Comparison of ENCODE assay signal across 14 cellular contexts in genomic region chr13:113109151-113110047, GRCh38. TPM values are rescaled to one million over a fixed set of nuclear protein-coding genes. Genes with fewer than 3 reads are reported as not detected.
DNase-seq lines count a peak whose midpoint lies in the region; ATAC-seq, FAIRE-seq and TF ChIP-seq lines count a peak whose summit lies in the region.
"Had no signal": no experiment of that assay in that cellular context is flagged by ENCODE, and none has a peak within 500 bp of the region (broad histone marks: within the 10 kb centered on the region; RNA-seq: fewer than 3 reads in every experiment).

No MANE protein-coding gene starts in this region.

- 97% methylated on average over 61 of the region's 73 CpGs for WGBS in HepG2 (ENCODE audit: low lambda C conversion rate)

- no peak overlapping the region for H3K27ac ChIP-seq in HepG2 (ENCODE audit: extremely low read length, insufficient read depth, low read length)
- H3K27ac ChIP-seq: 22Rv1, colonic mucosa had no signal

- peak; percentile 27 to 35 for ATAC-seq in activated naive CD4-positive, alpha-beta T cell treated with anti-CD3 and anti-CD28 coated beads, Interleukin-2, amount 50 U/mL, for 72 hours
- ATAC-seq in HepG2, result no peak
- peak; percentile 33 for ATAC-seq in stimulated activated effector memory CD8-positive, alpha-beta T cell treated with anti-CD3 and anti-CD28 coated beads, Interleukin-12 subunit alpha, Interleukin-12 subunit beta, amount 100 ng/mL, for 72 hours
- ATAC-seq in HG02678 (IDR thresholded peaks at IDR 0.05; ENCODE audit: unreplicated experiment), result no peak
- ATAC-seq in HG02884 (IDR thresholded peaks at IDR 0.05; ENCODE audit: unreplicated experiment), result no peak

- H3K4me1 ChIP-seq in HepG2 (ENCODE audit: insufficient read depth, low read length), result peaks cover 33% of the 10 kb centered on the region
- H3K4me1 ChIP-seq: colonic mucosa had no signal

- no peak for TF ChIP-seq POLR2A in HepG2 (IDR thresholded peaks at IDR 0.05; ENCODE audit: insufficient read depth in 1 of 2, low read depth in 2 of 2, low read length in 2 of 2)

- intact Hi-C loops in HepG2 (cut with micrococcal nuclease; ENCODE audit: unreplicated experiment), result no loop called here

- H3K27ac Mint-ChIP-seq in activated naive CD4-positive, alpha-beta T cell treated with anti-CD3 and anti-CD28 coated beads, Interleukin-2, amount 50 U/mL, for 72 hours, result peak overlapping the region in 1 of 2 donors; percentile 81
- H3K27ac Mint-ChIP-seq in stimulated activated effector memory CD8-positive, alpha-beta T cell treated with anti-CD3 and anti-CD28 coated beads, Interleukin-12 subunit alpha, Interleukin-12 subunit beta, amount 100 ng/mL, for 72 hours, result peak overlapping the region; percentile 92

- no peaks in the 10 kb centered on the region for H3K9me3 Mint-ChIP-seq in activated naive CD4-positive, alpha-beta T cell treated with anti-CD3 and anti-CD28 coated beads, Interleukin-2, amount 50 U/mL, for 72 hours
- H3K9me3 Mint-ChIP-seq in stimulated activated effector memory CD8-positive, alpha-beta T cell treated with anti-CD3 and anti-CD28 coated beads, Interleukin-12 subunit alpha, Interleukin-12 subunit beta, amount 100 ng/mL, for 72 hours, result no peaks in the 10 kb centered on the region

- H3K36me3 Mint-ChIP-seq in activated naive CD4-positive, alpha-beta T cell treated with anti-CD3 and anti-CD28 coated beads, Interleukin-2, amount 50 U/mL, for 72 hours, result no peaks in the 10 kb centered on the region
- peaks cover 25% of the 10 kb centered on the region for H3K36me3 Mint-ChIP-seq in stimulated activated effector memory CD8-positive, alpha-beta T cell treated with anti-CD3 and anti-CD28 coated beads, Interleukin-12 subunit alpha, Interleukin-12 subunit beta, amount 100 ng/mL, for 72 hours

- no TSS peak for BruUV-seq in HepG2 (replicated peaks; lab: Mats Ljungman, UMichigan)

- H3K9me3 ChIP-seq in HepG2 (ENCODE audit: low read length), result no peaks in the 10 kb centered on the region
- H3K9me3 ChIP-seq: colonic mucosa had no signal

- DNase-seq in DMS53 (lab: John Stamatoyannopoulos, UW) (peak; percentile 32), DMS53 treated with DMSO at 0.1 percent for 48 hours (lab: John Stamatoyannopoulos, UW; ENCODE audit: unreplicated experiment) (no peak), HepG2 (ENCODE audit: low spot score) (no peak), NCI-H446 treated with DMSO at 0.1 percent for 48 hours (lab: John Stamatoyannopoulos, UW) (no peak)
- DNase-seq in activated naive CD4-positive, alpha-beta T cell treated with anti-CD3 and anti-CD28 coated beads, Interleukin-2, amount 50 U/mL, for 72 hours (ENCODE audit: low spot score in 2 of 2), result peak in 1 of 2 donors; percentile 53
- peak in 1 of 2 donors; percentile 14 for DNase-seq in stimulated activated effector memory CD8-positive, alpha-beta T cell treated with anti-CD3 and anti-CD28 coated beads, Interleukin-12 subunit alpha, Interleukin-12 subunit beta, amount 100 ng/mL, for 72 hours (ENCODE audit: low spot score in 2 of 2)
- DNase-seq: colonic mucosa; NK-92 treated with Interleukin-12 subunit alpha and Interleukin-12 subunit beta, amount 100 ng/mL, for 24 hours had no signal

- no peak for TF ChIP-seq RAD21 in HepG2 (CRISPR knock-in tag; IDR thresholded peaks at IDR 0.05)

- CTCF ChIA-PET in HepG2 (lab: Yijun Ruan, JAX; ENCODE audit: low intra/inter-chr PET ratio, low total read pairs), result no interaction called here

- H3K4me1 Mint-ChIP-seq in stimulated activated effector memory CD8-positive, alpha-beta T cell treated with anti-CD3 and anti-CD28 coated beads, Interleukin-12 subunit alpha, Interleukin-12 subunit beta, amount 100 ng/mL, for 72 hours, result no peaks in the 10 kb centered on the region

- no peak overlapping the region for H3K4me2 ChIP-seq in HepG2 (ENCODE audit: low read depth, low read length)

- no peak for TF ChIP-seq CTCF in HepG2 (CRISPR knock-in tag; IDR thresholded peaks at IDR 0.05)

- FAIRE-seq in HepG2 (lab: Jason Lieb, UNC), result no peak

- TF ChIP-seq EP300 in HepG2 (IDR thresholded peaks at IDR 0.05; ENCODE audit: low read depth in 2 of 2, low read length in 2 of 2) (no peak), HepG2 (CRISPR knock-in tag; IDR thresholded peaks at IDR 0.05; ENCODE audit: borderline replicate concordance) (no peak)

- no peaks in the 10 kb centered on the region for H3K27me3 ChIP-seq in HepG2 (ENCODE audit: control insufficient read depth in 1 of 2, insufficient read depth in 2 of 2, low read length in 2 of 2)

- no peaks in the 10 kb centered on the region; a peak in 1 of 5 replicates for H3K36me3 ChIP-seq in HepG2 (replicated peaks in 1 of 2; ENCODE audit: control insufficient read depth in 1 of 2, insufficient read depth in 2 of 2, low read length in 2 of 2)
- H3K36me3 ChIP-seq: colonic mucosa had no signal

- in situ Hi-C loops in HepG2 (cut with HindIII; ENCODE audit: extremely low pct_ligation_motif_present, low pct_unique_long_range_greater_than_20kb), result no loop called here

- H3K79me2 ChIP-seq in HepG2 (ENCODE audit: insufficient read depth, low read length), result peaks cover 8% of the 10 kb centered on the region

- POLR2A ChIA-PET in HepG2 (lab: Yijun Ruan, JAX), result no interaction called here

- no peak overlapping the region for H3K4me3 ChIP-seq in HepG2 (replicated peaks in 1 of 3; ENCODE audit: insufficient read depth in 1 of 3, low read depth in 2 of 3, low read length in 3 of 3)

- no peak overlapping the region for H2AFZ ChIP-seq in HepG2 (ENCODE audit: low read length)

- peak overlapping the region; percentile 62 for H3K4me3 Mint-ChIP-seq in stimulated activated effector memory CD8-positive, alpha-beta T cell treated with anti-CD3 and anti-CD28 coated beads, Interleukin-12 subunit alpha, Interleukin-12 subunit beta, amount 100 ng/mL, for 72 hours

- H3K9ac ChIP-seq in HepG2 (ENCODE audit: insufficient read depth, low read depth, low read length), result no peak overlapping the region

- no peaks in the 10 kb centered on the region for H4K20me1 ChIP-seq in HepG2 (ENCODE audit: insufficient read depth, low read length)

RNA-seq across cellular contexts. Expression of gene F7, which starts 3.8 kb away (rescaled TPM):
- not detected for total RNA-seq in activated naive CD4-positive, alpha-beta T cell treated with anti-CD3 and anti-CD28 coated beads, Interleukin-2, amount 50 U/mL, for 72 hours
- 7.2 and 12.6 TPM in 2 replicates for total RNA-seq in HepG2 (2016; rRNA removed; fragmentation: Illumina TruSeq; extraction: Trizol)
- total RNA-seq in HepG2 (2016; cell fraction: cytosol; rRNA removed; fragmentation: Illumina TruSeq; extraction: Trizol; ENCODE audit: low read depth), result 0.61 and 0.71 TPM in 2 replicates
- 6.7 and 12.9 TPM in 2 replicates for total RNA-seq in HepG2 (2016; cell fraction: insoluble cytoplasmic fraction; rRNA removed; fragmentation: Illumina TruSeq; extraction: Trizol)
- total RNA-seq in HepG2 (2016; cell fraction: membrane; rRNA removed; fragmentation: Illumina TruSeq; extraction: Trizol), result 1.9 and 2.2 TPM in 2 replicates
- 10.3 and 10.6 TPM in 2 replicates for total RNA-seq in HepG2 (2016; cell fraction: nucleus; rRNA removed; fragmentation: Illumina TruSeq; extraction: Trizol)
- polyA plus RNA-seq in HepG2 (2011; rRNA removed), result 26.5 and 39.9 TPM in 2 replicates
- 21.7 and 26.2 TPM in 2 replicates for polyA plus RNA-seq in HepG2 (2011; cell fraction: cytosol; rRNA removed)
- polyA plus RNA-seq in HepG2 (2011; cell fraction: nucleus; rRNA removed), result 105 and 121 TPM in 2 replicates
- polyA plus RNA-seq in HepG2 (2012), result 45.9 and 52.4 TPM in 2 replicates
- 0.51 and 0.52 TPM in 2 replicates for polyA plus RNA-seq in HepG2 (2016; cell fraction: cytosol; fragmentation: Illumina TruSeq; extraction: Trizol; ENCODE audit: low read depth)
- 7.0 and 7.3 TPM in 2 replicates for polyA plus RNA-seq in HepG2 (2016; cell fraction: insoluble cytoplasmic fraction; fragmentation: Illumina TruSeq; extraction: Trizol; ENCODE audit: low read depth)
- 1.1 and 1.6 TPM in 2 replicates for polyA plus RNA-seq in HepG2 (2016; cell fraction: membrane; fragmentation: Illumina TruSeq; extraction: Trizol; ENCODE audit: low read depth)
- polyA plus RNA-seq in HepG2 (2016; cell fraction: nucleus; fragmentation: Illumina TruSeq; extraction: Trizol; ENCODE audit: insufficient read depth, low read depth), result 23.6 and 26.7 TPM in 2 replicates
- 43.0 TPM in 1 of 2 replicates, not detected in the other for polyA minus RNA-seq in HepG2 (2011; rRNA and poly(A)+ RNA removed; ENCODE audit: low replicate concordance)
- polyA minus RNA-seq in HepG2 (2011; cell fraction: cytosol; rRNA and poly(A)+ RNA removed), result 8.7 and 12.9 TPM in 2 replicates
- polyA minus RNA-seq in HepG2 (2011; cell fraction: nucleus; rRNA and poly(A)+ RNA removed), result 14.7 and 15.7 TPM in 2 replicates
- total RNA-seq: MCF 10A; myocyte; T-helper 2 cell treated with Interferon-gamma antibody and Interleukin-4, amounts not matched to agents 100 ng/mL and 5 ng/mL, for 36 hours had no signal

RNA-seq across cellular contexts. Expression of gene F10, which starts 13.2 kb away (rescaled TPM):
- total RNA-seq in activated naive CD4-positive, alpha-beta T cell treated with anti-CD3 and anti-CD28 coated beads, Interleukin-2, amount 50 U/mL, for 72 hours, result not detected
- 19.9 and 58.4 TPM in 2 replicates for total RNA-seq in HepG2 (2016; rRNA removed; fragmentation: Illumina TruSeq; extraction: Trizol)
- 11.2 and 12.3 TPM in 2 replicates for total RNA-seq in HepG2 (2016; cell fraction: cytosol; rRNA removed; fragmentation: Illumina TruSeq; extraction: Trizol; ENCODE audit: low read depth)
- 18.9 and 61.6 TPM in 2 replicates for total RNA-seq in HepG2 (2016; cell fraction: insoluble cytoplasmic fraction; rRNA removed; fragmentation: Illumina TruSeq; extraction: Trizol)
- 12.7 and 13.1 TPM in 2 replicates for total RNA-seq in HepG2 (2016; cell fraction: membrane; rRNA removed; fragmentation: Illumina TruSeq; extraction: Trizol)
- total RNA-seq in HepG2 (2016; cell fraction: nucleus; rRNA removed; fragmentation: Illumina TruSeq; extraction: Trizol), result 43.8 and 53.5 TPM in 2 replicates
- 237 and 317 TPM in 2 replicates for polyA plus RNA-seq in HepG2 (2011; rRNA removed)
- polyA plus RNA-seq in HepG2 (2011; cell fraction: cytosol; rRNA removed), result 277 and 280 TPM in 2 replicates
- 231 and 240 TPM in 2 replicates for polyA plus RNA-seq in HepG2 (2011; cell fraction: nucleus; rRNA removed)
- 150 and 219 TPM in 2 replicates for polyA plus RNA-seq in HepG2 (2012)
- 11.6 and 13.0 TPM in 2 replicates for polyA plus RNA-seq in HepG2 (2016; cell fraction: cytosol; fragmentation: Illumina TruSeq; extraction: Trizol; ENCODE audit: low read depth)
- polyA plus RNA-seq in HepG2 (2016; cell fraction: insoluble cytoplasmic fraction; fragmentation: Illumina TruSeq; extraction: Trizol; ENCODE audit: low read depth), result 18.4 and 19.4 TPM in 2 replicates
- 10.3 and 10.6 TPM in 2 replicates for polyA plus RNA-seq in HepG2 (2016; cell fraction: membrane; fragmentation: Illumina TruSeq; extraction: Trizol; ENCODE audit: low read depth)
- polyA plus RNA-seq in HepG2 (2016; cell fraction: nucleus; fragmentation: Illumina TruSeq; extraction: Trizol; ENCODE audit: insufficient read depth, low read depth), result 82.4 and 83.6 TPM in 2 replicates
- polyA minus RNA-seq in HepG2 (2011; rRNA and poly(A)+ RNA removed; ENCODE audit: low replicate concordance), result 117 TPM in 1 of 2 replicates, not detected in the other
- 61.5 and 79.5 TPM in 2 replicates for polyA minus RNA-seq in HepG2 (2011; cell fraction: cytosol; rRNA and poly(A)+ RNA removed)
- 44.3 and 53.6 TPM in 2 replicates for polyA minus RNA-seq in HepG2 (2011; cell fraction: nucleus; rRNA and poly(A)+ RNA removed)
- total RNA-seq: MCF 10A; T-helper 2 cell treated with Interferon-gamma antibody and Interleukin-4, amounts not matched to agents 100 ng/mL and 5 ng/mL, for 36 hours had no signal

RNA-seq across cellular contexts. Expression of gene PROZ, which starts 49.0 kb away (rescaled TPM):
- under 1 TPM in 1 of 2 donors, not detected in 1; 0.25 TPM for total RNA-seq in activated naive CD4-positive, alpha-beta T cell treated with anti-CD3 and anti-CD28 coated beads, Interleukin-2, amount 50 U/mL, for 72 hours
- 2.1 and 5.6 TPM in 2 replicates for total RNA-seq in HepG2 (2016; rRNA removed; fragmentation: Illumina TruSeq; extraction: Trizol)
- total RNA-seq in HepG2 (2016; cell fraction: cytosol; rRNA removed; fragmentation: Illumina TruSeq; extraction: Trizol; ENCODE audit: low read depth), result 0.20 and 0.35 TPM in 2 replicates
- 1.9 and 5.3 TPM in 2 replicates for total RNA-seq in HepG2 (2016; cell fraction: insoluble cytoplasmic fraction; rRNA removed; fragmentation: Illumina TruSeq; extraction: Trizol)
- total RNA-seq in HepG2 (2016; cell fraction: membrane; rRNA removed; fragmentation: Illumina TruSeq; extraction: Trizol), result 0.62 and 0.93 TPM in 2 replicates
- total RNA-seq in HepG2 (2016; cell fraction: nucleus; rRNA removed; fragmentation: Illumina TruSeq; extraction: Trizol), result 3.0 and 4.0 TPM in 2 replicates
- polyA plus RNA-seq in HepG2 (2011; rRNA removed), result 22.5 and 26.1 TPM in 2 replicates
- polyA plus RNA-seq in HepG2 (2011; cell fraction: cytosol; rRNA removed), result 14.4 and 16.0 TPM in 2 replicates
- 45.5 and 49.7 TPM in 2 replicates for polyA plus RNA-seq in HepG2 (2011; cell fraction: nucleus; rRNA removed)
- polyA plus RNA-seq in HepG2 (2012), result 12.7 and 14.1 TPM in 2 replicates
- 0.23 and 0.67 TPM in 2 replicates for polyA plus RNA-seq in HepG2 (2016; cell fraction: cytosol; fragmentation: Illumina TruSeq; extraction: Trizol; ENCODE audit: low read depth)
- polyA plus RNA-seq in HepG2 (2016; cell fraction: insoluble cytoplasmic fraction; fragmentation: Illumina TruSeq; extraction: Trizol; ENCODE audit: low read depth), result 1.6 and 2.1 TPM in 2 replicates
- 0.70 and 0.93 TPM in 2 replicates for polyA plus RNA-seq in HepG2 (2016; cell fraction: membrane; fragmentation: Illumina TruSeq; extraction: Trizol; ENCODE audit: low read depth)
- polyA plus RNA-seq in HepG2 (2016; cell fraction: nucleus; fragmentation: Illumina TruSeq; extraction: Trizol; ENCODE audit: insufficient read depth, low read depth), result 10.7 and 11.6 TPM in 2 replicates
- 5.4 TPM in 1 of 2 replicates, not detected in the other for polyA minus RNA-seq in HepG2 (2011; rRNA and poly(A)+ RNA removed; ENCODE audit: low replicate concordance)
- 4.9 and 8.4 TPM in 2 replicates for polyA minus RNA-seq in HepG2 (2011; cell fraction: cytosol; rRNA and poly(A)+ RNA removed)
- polyA minus RNA-seq in HepG2 (2011; cell fraction: nucleus; rRNA and poly(A)+ RNA removed), result 3.1 and 4.4 TPM in 2 replicates
- total RNA-seq: colonic mucosa, MCF 10A, myocyte had no signal

Comparison
In these comparisons a context has a peak if more than half of its experiments do, and no peak if none do; other contexts are left out.
1. ATAC-seq: peak in activated naive CD4-positive, alpha-beta T cell treated with anti-CD3 and anti-CD28 coated beads, Interleukin-2, amount 50 U/mL, for 72 hours (2 of 2) and stimulated activated effector memory CD8-positive, alpha-beta T cell treated with anti-CD3 and anti-CD28 coated beads, Interleukin-12 subunit alpha, Interleukin-12 subunit beta, amount 100 ng/mL, for 72 hours (single experiment); none in HepG2 (single experiment), HG02678 (single experiment) and HG02884 (single experiment).
2. RNA of gene F10, which starts 13.2 kb away (total RNA-seq): 11.2 to 61.6 TPM in HepG2; not detected in activated naive CD4-positive, alpha-beta T cell treated with anti-CD3 and anti-CD28 coated beads, Interleukin-2, amount 50 U/mL, for 72 hours; every median in the first group is over 10 times any median in the second.